8 cellular contexts compared by ENCODE assay signal in the genomic region with DNA sequence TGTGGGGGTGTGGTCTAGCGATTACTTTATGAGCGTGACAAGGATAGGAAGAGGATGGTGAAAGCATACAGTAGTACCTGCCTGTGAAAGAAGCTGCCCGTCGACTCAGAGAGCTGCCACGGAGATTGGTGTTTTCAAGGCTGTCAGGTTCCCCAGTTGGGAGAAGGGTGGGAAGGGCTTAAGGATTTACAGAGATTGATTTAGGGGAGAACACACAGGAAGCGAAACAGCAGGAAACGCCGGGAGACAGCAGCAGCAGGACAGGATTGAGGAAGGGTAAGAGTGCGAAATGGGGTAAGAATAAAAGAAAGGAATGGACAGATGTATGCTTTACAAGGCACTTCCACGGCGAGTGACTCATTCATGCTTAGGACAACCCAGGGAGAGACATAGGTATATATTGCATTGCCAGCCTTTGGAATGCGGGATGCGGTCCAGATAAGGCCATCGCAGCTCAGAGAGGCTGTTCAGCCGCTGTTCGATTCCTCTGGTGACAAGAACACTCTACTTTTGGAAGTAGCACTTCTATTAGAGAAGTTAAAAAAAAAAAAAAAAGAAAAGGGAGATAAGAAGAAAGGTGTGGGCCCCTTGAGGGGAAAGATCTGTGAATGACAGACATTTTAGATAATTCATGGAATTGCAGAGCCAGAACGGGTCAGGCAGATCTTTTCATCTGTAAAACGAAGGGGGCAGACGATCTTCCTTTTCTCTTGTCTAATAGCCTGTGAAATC. TPM values are rescaled to one million over a fixed set of nuclear protein-coding genes. Genes with fewer than 3 reads are reported as not detected.
DNase-seq lines count a peak whose midpoint lies in the region; ATAC-seq, FAIRE-seq and TF ChIP-seq lines count a peak whose summit lies in the region.

No MANE protein-coding gene starts in this region.

- ATAC-seq in K562 (peak; percentile 4), left lung (peak; percentile 49), thoracic aorta (ENCODE audit: insufficient number of reproducible peaks, low FRiP score, low read depth) (no peak), HG02970 (IDR thresholded peaks at IDR 0.05; ENCODE audit: low FRiP score, unreplicated experiment) (no peak)

- TF ChIP-seq RAD21 in K562 (CRISPR knock-in tag; conservative IDR thresholded peaks at IDR 0.05 in 1 of 2, IDR thresholded peaks at IDR 0.05 in 1 of 2) = 0 out of 4 replicates have a peak, but pooled peaks of 1 of the 2 experiments have one; percentile 6

- H3K9ac ChIP-seq in K562 (ENCODE audit: insufficient read depth in 1 of 2, low read depth in 2 of 2, low read length in 2 of 2) = peak overlapping the region; percentile 71 to 97; a peak in 3 of 4 replicates

- intact Hi-C loops in K562 (cut with micrococcal nuclease) (loop anchor here (2.0 to 5.0 kb wide), 4 partner anchors 33 to 337 kb away; partner anchors contain the start of genes CENPO and PTRHD1), left lung (cut with DNase I) (no loop called here)

- no peak for TF ChIP-seq CTCF in NB4 (IDR thresholded peaks at IDR 0.05; ENCODE audit: low read depth, low read length)
- TF ChIP-seq CTCF in K562 (IDR thresholded peaks at IDR 0.05 in 2 of 3, conservative IDR thresholded peaks at IDR 0.05 in 1 of 3; ENCODE audit: insufficient read depth in 2 of 3, low read depth in 1 of 3, low read length in 3 of 3) = no peak
- TF ChIP-seq CTCF in left lung (IDR thresholded peaks at IDR 0.05) = no peak
- no peak for TF ChIP-seq CTCF in thoracic aorta (IDR thresholded peaks at IDR 0.05)

- TSS peak; percentile 87 for BruUV-seq in K562 (replicated peaks; lab: Mats Ljungman, UMichigan)

- TF ChIP-seq POLR2A in NB4 (IDR thresholded peaks at IDR 0.05; ENCODE audit: extremely low read depth, insufficient read length) (no peak), K562 (conservative IDR thresholded peaks at IDR 0.05) (peak; percentile 19; the same call in 1 of the 2 replicates)

- H3K27me3 ChIP-seq in K562 (ENCODE audit: control insufficient read depth in 2 of 2, insufficient read depth in 2 of 2, low read length in 2 of 2) (no peaks in the 10 kb centered on the region), left lung (no peaks in the 10 kb centered on the region), thoracic aorta (replicated peaks; ENCODE audit: insufficient read depth) (no peaks in the 10 kb centered on the region)

- peak; percentile 60 for FAIRE-seq in K562 (lab: Jason Lieb, UNC)

- H3K4me3 ChIP-seq in NB4 (ENCODE audit: low read depth, low read length) = peak overlapping the region; percentile 71
- peak overlapping the region; percentile 69 for H3K4me3 ChIP-seq in K562
- peak overlapping the region; percentile 31 to 98 for H3K4me3 ChIP-seq in left lung
- H3K4me3 ChIP-seq in thoracic aorta = peak overlapping the region; percentile 90

- peak overlapping the region; percentile 77 for H3K27ac ChIP-seq in K562 (ENCODE audit: extremely low read depth, low read depth, low read length)
- H3K27ac ChIP-seq in left lung = peak overlapping the region; percentile 89 to 97
- H3K27ac ChIP-seq in thoracic aorta = peak overlapping the region; percentile 94 to 99

- CTCF ChIA-PET in K562 (lab: Yijun Ruan, JAX; ENCODE audit: low intra/inter-chr PET ratio) = no interaction called here

- peaks cover 6% of the 10 kb centered on the region for H4K20me1 ChIP-seq in K562 (replicated peaks; ENCODE audit: control insufficient read depth, insufficient read depth, low read length)

- TF ChIP-seq EP300 in K562 (IDR thresholded peaks at IDR 0.05; ENCODE audit: low read length) = no peak

- peak overlapping the region; percentile 88 for H2AFZ ChIP-seq in K562 (ENCODE audit: low read depth, low read length)

- WGBS in K562 (ENCODE audit: insufficient coverage, low coverage, missing lambda C conversion rate) = 8% methylated on average over 19 of the region's 19 CpGs

- H3K9me1 ChIP-seq in K562 (ENCODE audit: control insufficient read depth, insufficient read depth, low read length) = no peaks in the 10 kb centered on the region

- peaks cover 37% of the 10 kb centered on the region for H3K79me2 ChIP-seq in K562 (ENCODE audit: control insufficient read depth, insufficient read depth, low read length)

- H3K4me1 ChIP-seq in K562 (replicated peaks in 1 of 2; ENCODE audit: control insufficient read depth in 2 of 2, insufficient read depth in 2 of 2, low read length in 2 of 2) (peaks cover 24 to 40% of the 10 kb centered on the region in 2 experiments), left lung (peaks cover 0 to 40% of the 10 kb centered on the region in 2 donors), thoracic aorta (ENCODE audit: control insufficient read depth in 1 of 2, low read depth in 2 of 2) (peaks cover 8 to 26% of the 10 kb centered on the region in 2 donors)

- DNase-seq in NCI-H1105 treated with DMSO at 0.1 percent for 48 hours (lab: John Stamatoyannopoulos, UW) = peak; percentile 34
- no peak for DNase-seq in NCI-H1105 (lab: John Stamatoyannopoulos, UW)
- peak; percentile 40 for DNase-seq in NB4 (ENCODE audit: low read depth)
- peak in 2 of 4 experiments; percentile 38 to 64 for DNase-seq in K562 (ENCODE audit: extremely low read depth in 1 of 4, low spot score in 3 of 4)
- DNase-seq in left lung = peak in 1 of 2 donors; percentile 47
- no peak for DNase-seq in thoracic aorta (ENCODE audit: low spot score)
- no peak for DNase-seq in cerebellar cortex (ENCODE audit: low spot score)

- H3K4me2 ChIP-seq in K562 (ENCODE audit: insufficient read depth, low read length) = peak overlapping the region; percentile 87

- in situ Hi-C loops in K562 (cut with MboI) = loop anchor here (5.0 kb wide), 1 partner anchor 307 kb away; no protein-coding TSS in a partner anchor

- H3K9me3 ChIP-seq in K562 (replicated peaks; ENCODE audit: control insufficient read depth, insufficient read depth, low read depth, low read length) (no peaks in the 10 kb centered on the region), left lung (no peaks in the 10 kb centered on the region), thoracic aorta (no peaks in the 10 kb centered on the region)

- POLR2A ChIA-PET in K562 (lab: Yijun Ruan, JAX) = interaction anchor here (0.6 to 2.3 kb wide), 9 partner anchors 8 to 324 kb away, joined by 3 to 11 read pairs (median 4); no protein-coding TSS in a partner anchor

- H3K36me3 ChIP-seq in K562 (ENCODE audit: control insufficient read depth, insufficient read depth, low read length) (no peaks in the 10 kb centered on the region), left lung (no peaks in the 10 kb centered on the region), thoracic aorta (no peaks in the 10 kb centered on the region)

TF ChIP-seq in K562, 482 proteins besides CTCF, POLR2A, EP300 and RAD21 (continues in another document):
- TF ChIP-seq MTA2 (IDR thresholded peaks at IDR 0.05; ENCODE audit: low read depth) = 0 out of 2 replicates have a peak, but pooled peaks have one; percentile 5
- TF ChIP-seq ZC3H4 (CRISPR knock-in tag; IDR thresholded peaks at IDR 0.05; ENCODE audit: borderline replicate concordance) = no peak
- TF ChIP-seq RCOR1 (IDR thresholded peaks at IDR 0.05; ENCODE audit: borderline replicate concordance in 1 of 2, low read depth in 2 of 2, low read length in 2 of 2) = peak in 1 of 2 experiments; percentile 42; a peak in 1 of 4 replicates
- peak; percentile 5; the same call in 1 of the 2 replicates for TF ChIP-seq SP1 (CRISPR knock-in tag; IDR thresholded peaks at IDR 0.05)
- TF ChIP-seq TAF7 (tag; IDR thresholded peaks at IDR 0.05) = 0 out of 2 replicates have a peak, but pooled peaks have one; percentile 24

RNA-seq across cellular contexts. Expression of gene NCOA1, which starts 0.9 kb away (rescaled TPM):
- 51.3 and 140 TPM in 2 replicates for total RNA-seq in K562 (2011; cell fraction: chromatin; rRNA removed; ENCODE audit: low replicate concordance)
- 21.5 and 31.2 TPM in 2 replicates for total RNA-seq in K562 (2011; cell fraction: nucleolus; rRNA removed)
- total RNA-seq in K562 (2011; cell fraction: nucleoplasm; rRNA removed) = 55.1 and 80.0 TPM in 2 replicates
- total RNA-seq in K562 (2014; rRNA removed) (8.3 and 12.2 TPM in 2 replicates), K562 (2014; rRNA removed; fragmentation: Illumina TruSeq; extraction: Trizol) (19.4 and 20.3 TPM in 2 replicates), K562 (2015; rRNA removed; fragmentation: Illumina TruSeq; extraction: Trizol) (19.9 TPM in 2 replicates), K562 (2021) (16.2 and 17.0 TPM in 2 replicates), left lung (10 to 100 TPM; 32.6 to 38.2 TPM), thoracic aorta (10 to 100 TPM; 34.9 to 58.3 TPM)
- polyA plus RNA-seq in K562 (2011; rRNA removed) (22.2 and 25.7 TPM in 2 replicates), K562 (2014; fragmentation: Illumina TruSeq; extraction: Trizol) (17.4 and 19.7 TPM in 2 replicates), K562 (2014; fragmentation: Nextera tagmentation; extraction: Ambion mirVana) (1 to 10 TPM; 4.9 to 6.2 TPM), K562 (2014; rRNA removed) (9.4 and 10.8 TPM in 2 replicates)
- polyA plus RNA-seq in K562 (2011; cell fraction: cytosol; rRNA removed) = 12.8 and 15.5 TPM in 2 replicates
- 23.6 and 27.1 TPM in 2 replicates for polyA plus RNA-seq in K562 (2011; cell fraction: nucleus; rRNA removed)
- polyA plus RNA-seq in K562 (2012) = 12.6 and 12.9 TPM in 2 replicates
- polyA minus RNA-seq in K562 (2011; rRNA and poly(A)+ RNA removed) = 67.5 and 67.7 TPM in 2 replicates
- 14.5 and 23.9 TPM in 2 replicates for polyA minus RNA-seq in K562 (2011; cell fraction: cytosol; rRNA and poly(A)+ RNA removed)
- polyA minus RNA-seq in K562 (2011; cell fraction: nucleus; rRNA and poly(A)+ RNA removed) = 40.3 and 55.5 TPM in 2 replicates

Comparison
In these comparisons a context has a peak if more than half of its experiments do, and no peak if none do; other contexts are left out.
1. DNase-seq: peak in NCI-H1105 treated with DMSO at 0.1 percent for 48 hours (single experiment) and NB4 (single experiment); none in NCI-H1105 (single experiment), thoracic aorta (single experiment) and cerebellar cortex (single experiment).
2. ATAC-seq: peak in K562 (single experiment) and left lung (single experiment); none in thoracic aorta (single experiment) and HG02970 (single experiment).
3. Peak in every context shown above with its lines, with median percentiles within 50 percentile points of each other: H3K4me3 ChIP-seq and H3K27ac ChIP-seq.